In the genomic region with DNA sequence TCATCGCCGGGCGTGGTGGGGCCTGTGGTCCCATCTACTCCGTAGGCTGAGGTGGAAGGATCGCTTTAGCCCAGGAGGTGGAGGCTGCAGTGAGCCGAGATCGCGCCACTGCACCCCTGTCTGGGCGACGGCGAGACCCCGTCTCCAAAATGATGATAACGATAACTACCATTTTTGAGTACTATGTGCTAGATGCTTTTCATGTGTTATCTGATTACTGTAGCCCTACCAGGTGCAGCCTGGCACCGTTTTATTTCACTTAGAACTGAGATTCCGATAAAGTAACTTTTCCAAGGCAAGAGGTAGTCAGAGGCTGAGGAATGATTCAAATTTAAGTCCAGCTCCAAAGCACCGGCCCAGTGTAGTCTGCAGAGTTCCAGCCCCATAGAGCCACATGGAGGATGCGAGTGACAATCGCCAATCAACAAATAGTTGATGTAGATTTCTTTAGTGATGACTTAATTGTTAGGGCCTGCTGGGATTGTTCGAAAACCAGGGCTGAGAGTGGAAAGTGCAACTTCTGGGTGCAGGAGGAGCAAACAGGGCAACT, we compare ENCODE assay signal across 8 cellular contexts. TPM values are rescaled to one million over a fixed set of nuclear protein-coding genes. Genes with fewer than 3 reads are reported as not detected.
DNase-seq lines count a peak whose midpoint lies in the region; ATAC-seq and TF ChIP-seq lines count a peak whose summit lies in the region.

No MANE protein-coding gene starts in this region.

- H3K27ac Mint-ChIP-seq in CD4-positive, alpha-beta T cell: peak overlapping the region; percentile 100

- peak overlapping the region; percentile 99 for H3K4me3 Mint-ChIP-seq in CD4-positive, alpha-beta T cell

- CTCF ChIA-PET in CD4-positive, alpha-beta T cell (lab: Charles Lee): interaction anchor here (1.2 to 1.3 kb wide), 3 partner anchors 30 to 50 kb away, joined by 3 to 6 read pairs (median 5); a partner anchor contains a TSS

- peaks cover 0 to 6% of the 10 kb centered on the region in 2 donors for H3K36me3 ChIP-seq in adrenal gland (replicated peaks in 1 of 2)
- H3K36me3 ChIP-seq in kidney epithelial cell (ENCODE audit: control insufficient read depth, insufficient read depth, low read length): peaks cover 3% of the 10 kb centered on the region

- intact Hi-C loops in CD4-positive, alpha-beta T cell (cut with DNase I, micrococcal nuclease): loop anchor here in 1 of 2 experiments (1.0 to 10.0 kb wide), 3 partner anchors 50 to 857 kb away; a partner anchor contains a TSS
- intact Hi-C loops in adrenal gland (cut with DNase I): no loop called here

- no peak for TF ChIP-seq POLR2A in adrenal gland (IDR thresholded peaks at IDR 0.05)

- H3K4me3 ChIP-seq in adrenal gland (peak overlapping the region; percentile 58 to 86 (median 82)), kidney epithelial cell (ENCODE audit: low read depth, low read length) (peak overlapping the region; percentile 92)

- peak; percentile 24 for ATAC-seq in CD4-positive, alpha-beta T cell (ENCODE audit: poor library complexity)
- ATAC-seq in HG03571 (IDR thresholded peaks at IDR 0.05; ENCODE audit: unreplicated experiment): no peak
- ATAC-seq in activated CD4-positive, CD25-positive, alpha-beta regulatory T cell treated with anti-CD3 and anti-CD28 coated beads, Interleukin-2, amount 50 U/mL, for 24 hours: no peak

- no peak for DNase-seq in CD4-positive, alpha-beta T cell
- DNase-seq in HS-27A (ENCODE audit: low read depth) (peak; percentile 8), adrenal gland (peak in 1 of 7 donors; percentile 7), kidney epithelial cell (ENCODE audit: low read depth) (no peak), NCI-H128 (lab: John Stamatoyannopoulos, UW; ENCODE audit: unreplicated experiment) (no peak)

- no peaks in the 10 kb centered on the region for H3K27me3 Mint-ChIP-seq in CD4-positive, alpha-beta T cell

- 7 to 19% (median 10%) methylated on average over 7 to 19 of the region's 19 CpGs for WGBS in adrenal gland, 4 donors

- TF ChIP-seq CTCF in CD4-positive, alpha-beta T cell (IDR thresholded peaks at IDR 0.05): no peak
- TF ChIP-seq CTCF in adrenal gland (IDR thresholded peaks at IDR 0.05): no peak
- TF ChIP-seq CTCF in kidney epithelial cell (IDR thresholded peaks at IDR 0.05; ENCODE audit: insufficient read depth, low read length, poor library complexity, severe bottlenecking): no peak

- H3K9me3 Mint-ChIP-seq in CD4-positive, alpha-beta T cell: no peaks in the 10 kb centered on the region

- peak overlapping the region; percentile 92 for H3K27ac ChIP-seq in CD4-positive, alpha-beta T cell (ENCODE audit: low read depth, low read length)
- H3K27ac ChIP-seq in adrenal gland (peak overlapping the region; percentile 79 to 98 (median 97)), temporal lobe (ENCODE audit: low read depth, low read length) (peak overlapping the region; percentile 93)

- H3K27me3 ChIP-seq in CD4-positive, alpha-beta T cell (ENCODE audit: control insufficient read depth, insufficient read depth, low read length): no peaks in the 10 kb centered on the region
- H3K27me3 ChIP-seq in adrenal gland: no peaks in the 10 kb centered on the region
- no peaks in the 10 kb centered on the region for H3K27me3 ChIP-seq in kidney epithelial cell (ENCODE audit: control insufficient read depth, insufficient read depth, low read length)

- H3K4me1 ChIP-seq in adrenal gland (replicated peaks in 1 of 2): peaks cover 11 to 25% of the 10 kb centered on the region in 2 donors

- H3K4me1 Mint-ChIP-seq in CD4-positive, alpha-beta T cell (ENCODE audit: low read depth): peaks cover 39% of the 10 kb centered on the region

- POLR2A ChIA-PET in CD4-positive, alpha-beta T cell (lab: Charles Lee): interaction anchor here (0.6 to 5.6 kb wide), 18 partner anchors 12 to 832 kb away, joined by 3 to 111 read pairs (median 4); a partner anchor contains a TSS

- H3K36me3 Mint-ChIP-seq in CD4-positive, alpha-beta T cell (ENCODE audit: low read depth): peaks cover 21% of the 10 kb centered on the region

- no peaks in the 10 kb centered on the region for H3K9me3 ChIP-seq in CD4-positive, alpha-beta T cell (ENCODE audit: control insufficient read depth, low read length)
- H3K9me3 ChIP-seq in adrenal gland (replicated peaks in 1 of 3): no peaks in the 10 kb centered on the region

RNA-seq across cellular contexts. Expression of a gene that starts 0.7 kb away (rescaled TPM):
- 10 to 100 TPM; 24.2 to 26.2 TPM for total RNA-seq in CD4-positive, alpha-beta T cell
- total RNA-seq in adrenal gland: 10 to 100 TPM; 10.1 to 40.2 (median 27.6) TPM
- polyA plus RNA-seq in adrenal gland: 100 to 1,000 TPM in 2 of 3 donors, 10 to 100 TPM in 1; 20.1 to 296 (median 151) TPM
- total RNA-seq in kidney epithelial cell: 20.3 and 34.2 TPM in 2 replicates
- total RNA-seq in temporal lobe: 18.9 TPM

RNA-seq across cellular contexts. Expression of a gene that starts 0.8 kb away (rescaled TPM):
- 1 to 10 TPM; 4.1 to 4.3 TPM for total RNA-seq in CD4-positive, alpha-beta T cell
- 1 to 10 TPM in 6 of 8 donors, under 1 TPM in 2; 0.14 to 2.2 (median 1.4) TPM for total RNA-seq in adrenal gland
- polyA plus RNA-seq in adrenal gland: 1 to 10 TPM; 1.7 to 3.8 (median 2.3) TPM
- 1.3 and 1.4 TPM in 2 replicates for total RNA-seq in kidney epithelial cell
- 3.2 TPM for total RNA-seq in temporal lobe

RNA-seq across cellular contexts. Expression of a gene that starts 27.8 kb away (rescaled TPM):
- total RNA-seq in CD4-positive, alpha-beta T cell: 10 to 100 TPM; 93.9 to 97.8 TPM
- total RNA-seq in adrenal gland (100 to 1,000 TPM in 2 of 8 donors, 10 to 100 TPM in 6; 36.6 to 119 (median 50.9) TPM), kidney epithelial cell (31.3 and 32.7 TPM in 2 replicates), temporal lobe (30.2 TPM)
- 100 to 1,000 TPM in 1 of 3 donors, 10 to 100 TPM in 2; 52.9 to 121 (median 90.7) TPM for polyA plus RNA-seq in adrenal gland

RNA-seq across cellular contexts. Expression of a gene that starts 50.2 kb away (rescaled TPM):
- total RNA-seq in CD4-positive, alpha-beta T cell: 10 to 100 TPM; 19.7 to 21.3 TPM
- total RNA-seq in adrenal gland (10 to 100 TPM; 22.5 to 59.9 (median 47.0) TPM), kidney epithelial cell (35.9 and 42.9 TPM in 2 replicates), temporal lobe (15.7 TPM)
- polyA plus RNA-seq in adrenal gland: 10 to 100 TPM in 1 of 3 donors, 1 to 10 TPM in 2; 5.0 to 28.4 (median 5.6) TPM

RNA-seq across cellular contexts. Expression of a gene that starts 50.3 kb away (rescaled TPM):
- 10 to 100 TPM; 22.0 to 23.5 TPM for total RNA-seq in CD4-positive, alpha-beta T cell
- 10 to 100 TPM in 6 of 8 donors, 1 to 10 TPM in 2; 9.5 to 66.7 (median 24.5) TPM for total RNA-seq in adrenal gland
- 10 to 100 TPM in 2 of 3 donors, 1 to 10 TPM in 1; 6.0 to 56.8 (median 46.6) TPM for polyA plus RNA-seq in adrenal gland
- 27.0 and 34.4 TPM in 2 replicates for total RNA-seq in kidney epithelial cell
- total RNA-seq in temporal lobe: 23.1 TPM
